ENCODE assay signal across 8 cellular contexts in the genomic region with DNA sequence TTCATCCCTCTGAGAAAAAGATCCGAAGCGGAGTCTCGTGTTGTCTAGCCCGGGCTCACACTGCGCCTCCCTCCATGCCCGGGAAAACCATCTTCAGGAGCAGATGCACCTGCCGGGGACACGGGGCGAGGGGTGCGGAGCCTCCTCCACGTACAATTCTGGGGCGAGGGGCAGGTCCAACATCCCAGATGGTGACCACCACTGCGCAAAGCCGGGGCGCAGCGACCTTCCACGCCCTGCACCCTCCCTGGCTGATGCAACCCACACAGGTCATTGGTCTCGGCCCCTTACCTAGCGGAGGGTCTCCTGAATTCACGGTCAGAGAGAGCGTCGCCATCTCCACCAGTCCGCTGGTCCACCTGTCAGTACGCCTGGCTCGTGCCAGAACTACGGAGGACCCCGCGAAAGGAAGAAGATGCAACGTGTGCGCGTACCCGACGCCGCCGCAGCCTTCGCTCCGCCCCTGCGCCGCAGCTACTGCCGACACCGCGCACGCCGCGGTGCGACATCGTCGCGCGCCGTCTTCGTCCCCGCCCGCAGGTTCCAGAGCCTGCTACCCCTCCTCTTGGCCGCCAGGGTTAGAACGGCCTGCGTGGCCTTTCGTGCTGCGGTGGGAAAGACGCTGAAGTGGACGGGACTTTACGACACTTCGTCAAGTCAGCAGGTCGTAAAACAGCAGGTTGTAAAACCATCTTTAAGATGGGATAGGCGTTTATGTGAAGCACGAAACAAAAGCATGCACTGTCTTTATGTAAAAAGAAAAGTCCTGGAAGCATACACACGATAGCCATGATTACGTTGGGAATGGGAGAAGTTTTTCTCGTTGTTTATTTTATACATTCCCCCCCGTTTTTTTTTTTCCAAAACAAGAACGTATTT. TPM values are rescaled to one million over a fixed set of nuclear protein-coding genes. Genes with fewer than 3 reads are reported as not detected.
DNase-seq lines count a peak whose midpoint lies in the region; ATAC-seq and TF ChIP-seq lines count a peak whose summit lies in the region.

Gene EPRS1, minus strand, starts transcription at position 454 of the 879 bp plus-strand sequence. Its CDS starts 117 bp downstream, at position 337.

- H3K27me3 ChIP-seq in GM23338 (ENCODE audit: insufficient read depth) (no peaks in the 10 kb centered on the region), RWPE2 (ENCODE audit: insufficient read depth, poor library complexity, severe bottlenecking) (no peaks in the 10 kb centered on the region)

- H3K36me3 Mint-ChIP-seq in GM23338 (ENCODE audit: low read depth), result peaks cover 19% of the 10 kb centered on the region
- no peaks in the 10 kb centered on the region for H3K36me3 Mint-ChIP-seq in nephron (ENCODE audit: low read depth)

- peak within 1 kb of the TSS; percentile 97 for H3K4me2 ChIP-seq in GM23338

- TF ChIP-seq CTCF in GM23338 (conservative IDR thresholded peaks at IDR 0.05; ENCODE audit: low read depth in 2 of 2) (peak; percentile 42 to 53), LNCAP (IDR thresholded peaks at IDR 0.05) (peak; percentile 58; the same call in 1 of the 2 replicates), RWPE2 (IDR thresholded peaks at IDR 0.05; ENCODE audit: poor library complexity, severe bottlenecking) (peak; percentile 39), fibroblast of pulmonary artery (IDR thresholded peaks at IDR 0.05; ENCODE audit: low read length, missing control alignments) (peak; percentile 59), nephron (IDR thresholded peaks at IDR 0.05; ENCODE audit: unreplicated experiment in 3 of 3) (peak; percentile 70 to 83 (median 78))

- H3K4me3 ChIP-seq in GM23338, result peak within 1 kb of the TSS; percentile 100
- H3K4me3 ChIP-seq in RWPE2 (ENCODE audit: severe bottlenecking), result peak within 1 kb of the TSS; percentile 76
- peak within 1 kb of the TSS; percentile 99 for H3K4me3 ChIP-seq in fibroblast of pulmonary artery (replicated peaks; ENCODE audit: low read depth, low read length)

- H3K27ac ChIP-seq in GM23338 (ENCODE audit: low read depth) (peak within 1 kb of the TSS; percentile 87), RWPE2 (ENCODE audit: poor library complexity, severe bottlenecking) (peak within 1 kb of the TSS; percentile 45)

- H3K27ac Mint-ChIP-seq in GM23338 (peak within 1 kb of the TSS; percentile 94), nephron (peak within 1 kb of the TSS; percentile 81 to 94 (median 92))
- H3K27ac Mint-ChIP-seq in stimulated activated naive CD8-positive, alpha-beta T cell treated with anti-CD3 and anti-CD28 coated beads, Interleukin-15, amount 100 ng/mL, for 72 hours, result peak within 1 kb of the TSS; percentile 98 to 100

- H3K9me2 ChIP-seq in GM23338 (ENCODE audit: insufficient read depth), result no peaks in the 10 kb centered on the region

- peaks cover 11% of the 10 kb centered on the region for H3K27me3 Mint-ChIP-seq in GM23338 (ENCODE audit: insufficient read depth, low read depth, poor library complexity)
- no peaks in the 10 kb centered on the region for H3K27me3 Mint-ChIP-seq in nephron (ENCODE audit: low read depth)
- H3K27me3 Mint-ChIP-seq in stimulated activated naive CD8-positive, alpha-beta T cell treated with anti-CD3 and anti-CD28 coated beads, Interleukin-15, amount 100 ng/mL, for 72 hours, result no peaks in the 10 kb centered on the region

- ATAC-seq in GM23338, result peak; percentile 98
- peak; percentile 98 for ATAC-seq in RWPE2 (ENCODE audit: low read depth)
- ATAC-seq in stimulated activated naive CD8-positive, alpha-beta T cell treated with anti-CD3 and anti-CD28 coated beads, Interleukin-15, amount 100 ng/mL, for 72 hours, result peak; percentile 99

- H3K4me1 Mint-ChIP-seq in GM23338, result peaks cover 7% of the 10 kb centered on the region
- peaks cover 19% of the 10 kb centered on the region for H3K4me1 Mint-ChIP-seq in nephron
- H3K4me1 Mint-ChIP-seq in stimulated activated naive CD8-positive, alpha-beta T cell treated with anti-CD3 and anti-CD28 coated beads, Interleukin-15, amount 100 ng/mL, for 72 hours, result peaks cover 43% of the 10 kb centered on the region

- H3K4me1 ChIP-seq in GM23338 (ENCODE audit: insufficient read depth), result 0 out of 2 replicates have a peak, but pooled peaks cover 6% of the 10 kb centered on the region
- peaks cover 4% of the 10 kb centered on the region for H3K4me1 ChIP-seq in RWPE2 (ENCODE audit: insufficient read depth, poor library complexity, severe bottlenecking)

- H3F3A ChIP-seq in GM23338 (replicated peaks; ENCODE audit: low read depth), result 0 out of 2 replicates have a peak, but pooled peaks cover 5% of the 10 kb centered on the region

- no peaks in the 10 kb centered on the region for H3K9me3 ChIP-seq in RWPE2 (ENCODE audit: severe bottlenecking)

- no peaks in the 10 kb centered on the region; the same call in 1 of the 2 replicates for H4K20me1 ChIP-seq in GM23338 (replicated peaks; ENCODE audit: insufficient read depth)

- peak within 1 kb of the TSS; percentile 98 for H3K4me3 Mint-ChIP-seq in GM23338
- peak within 1 kb of the TSS; percentile 92 to 93 (median 93) for H3K4me3 Mint-ChIP-seq in nephron
- peak within 1 kb of the TSS; percentile 90 to 98 for H3K4me3 Mint-ChIP-seq in stimulated activated naive CD8-positive, alpha-beta T cell treated with anti-CD3 and anti-CD28 coated beads, Interleukin-15, amount 100 ng/mL, for 72 hours

- peaks cover 48% of the 10 kb centered on the region for H3K79me2 ChIP-seq in GM23338 (replicated peaks; ENCODE audit: insufficient read depth)

- peak within 1 kb of the TSS; percentile 86 for H2AFZ ChIP-seq in GM23338

- DNase-seq in EH (ENCODE audit: low read depth) (peak; percentile 98), GM23338 (ENCODE audit: low spot score) (peak; percentile 98), RWPE2 (ENCODE audit: low spot score) (peak; percentile 82), fibroblast of pulmonary artery (ENCODE audit: low read depth) (peak; percentile 99)
- peak; percentile 92 for DNase-seq in activated T-helper 9 cell treated with anti-CD3 and anti-CD28 coated beads, Interleukin-2, amount 50 U/mL, for 16 hours (ENCODE audit: low read depth)
- DNase-seq in stimulated activated naive CD8-positive, alpha-beta T cell treated with anti-CD3 and anti-CD28 coated beads, Interleukin-15, amount 100 ng/mL, for 72 hours, result peak; percentile 93 to 97

- no peaks in the 10 kb centered on the region for H3K36me3 ChIP-seq in GM23338 (ENCODE audit: insufficient read depth)
- H3K36me3 ChIP-seq in RWPE2 (ENCODE audit: low read depth), result no peaks in the 10 kb centered on the region; the same call in 1 of the 2 replicates

- no peaks in the 10 kb centered on the region for H3K9me3 Mint-ChIP-seq in GM23338
- H3K9me3 Mint-ChIP-seq in nephron, result no peaks in the 10 kb centered on the region
- no peaks in the 10 kb centered on the region for H3K9me3 Mint-ChIP-seq in stimulated activated naive CD8-positive, alpha-beta T cell treated with anti-CD3 and anti-CD28 coated beads, Interleukin-15, amount 100 ng/mL, for 72 hours

TF ChIP-seq in GM23338, 12 proteins besides CTCF, POLR2A, EP300 and RAD21 (continues in another document):
- no peak for TF ChIP-seq REST (IDR thresholded peaks at IDR 0.05; ENCODE audit: unreplicated experiment)
- TF ChIP-seq POLR2AphosphoS5 (IDR thresholded peaks at IDR 0.05; ENCODE audit: low read depth), result peak; percentile 91

RNA-seq across cellular contexts. Expression of gene EPRS1, which starts in this region (rescaled TPM):
- 115 and 133 TPM in 2 replicates for total RNA-seq in GM23338 (2014; rRNA removed; shearing (Covaris generic))
- polyA plus RNA-seq in GM23338 (2016; fragmentation: Nextera tagmentation; extraction: Ambion mirVana), result 140 and 158 TPM in 2 replicates

Comparison
In these comparisons a context has a peak if more than half of its experiments do, and no peak if none do; other contexts are left out.
1. Peak in every context shown above with its lines: DNase-seq, ATAC-seq, H3K4me3 ChIP-seq and H3K27ac ChIP-seq.